ENCODE assay signal across 9 cellular contexts in the genomic region with DNA sequence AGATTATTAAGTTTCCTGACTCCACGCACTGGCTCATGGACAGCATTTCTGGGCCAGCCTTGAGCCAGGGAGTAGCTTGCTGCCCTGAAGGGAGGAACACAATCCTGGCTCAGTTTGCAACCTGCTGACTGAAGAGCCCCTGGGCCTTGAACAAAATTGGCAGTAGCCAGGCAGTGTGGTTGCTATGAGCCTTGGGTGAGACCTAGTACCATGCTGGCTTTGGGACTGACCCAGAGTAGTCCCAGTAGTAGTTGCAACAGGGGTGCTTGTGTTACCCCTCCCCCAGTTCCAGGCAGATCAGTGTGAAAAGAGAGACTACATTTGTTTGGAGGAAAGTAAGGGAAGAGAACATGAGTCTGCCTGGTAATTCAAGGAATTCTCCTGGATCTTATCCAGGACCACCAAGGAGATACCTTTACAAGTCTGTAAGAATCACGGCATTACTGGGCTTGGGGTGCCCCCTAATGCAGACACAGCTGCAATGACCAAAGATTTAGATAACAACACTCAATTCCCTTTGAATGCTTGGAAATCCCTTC. TPM values are rescaled to one million over a fixed set of nuclear protein-coding genes. Genes with fewer than 3 reads are reported as not detected.
DNase-seq lines count a peak whose midpoint lies in the region; ATAC-seq and TF ChIP-seq lines count a peak whose summit lies in the region.
"Had no signal": no experiment of that assay in that cellular context is flagged by ENCODE, and none has a peak within 500 bp of the region (broad histone marks: within the 10 kb centered on the region; RNA-seq: fewer than 3 reads in every experiment).

No MANE protein-coding gene starts in this region.

- intact Hi-C loops in sciatic nerve (cut with DNase I), result no loop called here

- no peaks in the 10 kb centered on the region for H3K4me1 ChIP-seq in HEK293 (ENCODE audit: control insufficient read depth, insufficient read depth, low read length)

- no peaks in the 10 kb centered on the region for H3K36me3 ChIP-seq in HEK293 (ENCODE audit: control insufficient read depth in 2 of 2, insufficient read depth in 1 of 2, low read length in 2 of 2)

- peak; percentile 90 for ATAC-seq in sciatic nerve
- no peak for ATAC-seq in HG03045 (IDR thresholded peaks at IDR 0.05; ENCODE audit: unreplicated experiment)
- no peak for ATAC-seq in stimulated activated naive CD8-positive, alpha-beta T cell treated with anti-CD3 and anti-CD28 coated beads, Interleukin-15, Interleukin-2, amounts not matched to agents 100 U/mL and 50 U/mL, for 24 hours

- DNase-seq in SK-N-DZ (ENCODE audit: low spot score), result peak; percentile 68
- peak in 1 of 2 donors; percentile 87 for DNase-seq in foreskin fibroblast
- peak; percentile 63 for DNase-seq in sciatic nerve (ENCODE audit: low spot score)
- no peak for DNase-seq in NCI-H128 (lab: John Stamatoyannopoulos, UW; ENCODE audit: unreplicated experiment)
- no peak for DNase-seq in stimulated activated naive CD8-positive, alpha-beta T cell treated with anti-CD3 and anti-CD28 coated beads, Interleukin-15, Interleukin-2, amounts not matched to agents 100 U/mL and 50 U/mL, for 24 hours
- DNase-seq in NCI-H2107 treated with DMSO at 0.1 percent for 48 hours (lab: John Stamatoyannopoulos, UW; ENCODE audit: unreplicated experiment), result no peak
- DNase-seq: activated T-cell treated with anti-CD3 and anti-CD28 coated beads, Interleukin-2, amount 50 U/mL, for 1 hour had no signal

- TF ChIP-seq CTCF in HEK293 (tag by site-specific recombination; IDR thresholded peaks at IDR 0.05), result peak; percentile 47; the same call in 1 of the 2 replicates
- peak; percentile 42 for TF ChIP-seq CTCF in foreskin fibroblast (IDR thresholded peaks at IDR 0.05; ENCODE audit: low read depth, low read length)

- CTCF ChIA-PET in HEK293 (lab: Yijun Ruan, JAX), result interaction anchor here (0.6 to 3.0 kb wide), 5 partner anchors 16 to 330 kb away, joined by 3 to 18 read pairs (median 4); no protein-coding TSS in a partner anchor

- no peaks in the 10 kb centered on the region for H3K9me3 ChIP-seq in HEK293 (ENCODE audit: control insufficient read depth, insufficient read depth, low read depth, low read length)

- POLR2A ChIA-PET in HEK293 (lab: Yijun Ruan, JAX), result no interaction called here

- H3K4me3 ChIP-seq in HEK293 (ENCODE audit: low read depth, low read length) (no peak overlapping the region), foreskin fibroblast (ENCODE audit: low read depth in 1 of 2, low read length in 2 of 2) (no peak overlapping the region)

- no peak overlapping the region for H3K27ac ChIP-seq in HEK293 (ENCODE audit: extremely low read depth, low read depth, low read length)

TF ChIP-seq in HEK293, 187 proteins besides CTCF, POLR2A, EP300 and RAD21:
- TF ChIP-seq ZNF654 (tag by site-specific recombination; IDR thresholded peaks at IDR 0.05; ENCODE audit: low read depth) (peak; percentile 41), ZBTB7A (tag by site-specific recombination; IDR thresholded peaks at IDR 0.05; ENCODE audit: low read depth) (no peak)

RNA-seq across cellular contexts. Expression of a gene that starts 22.0 kb away (rescaled TPM):
- 0.02 TPM in 1 of 2 replicates, not detected in the other for polyA plus RNA-seq in SK-N-DZ (2014; cell fraction: cytosol; rRNA removed)
- 0.46 TPM in 1 of 2 replicates, not detected in the other for polyA plus RNA-seq in SK-N-DZ (2014; cell fraction: nucleus; rRNA removed)
- 74.1 TPM for total RNA-seq in sciatic nerve

RNA-seq across cellular contexts. Expression of a gene that starts 58.2 kb away (rescaled TPM):
- polyA plus RNA-seq in SK-N-DZ (2014; cell fraction: cytosol; rRNA removed), result 5.1 and 5.2 TPM in 2 replicates
- 3.1 and 3.4 TPM in 2 replicates for polyA plus RNA-seq in SK-N-DZ (2014; cell fraction: nucleus; rRNA removed)
- 8.8 TPM for total RNA-seq in sciatic nerve

Comparison
In these comparisons a context has a peak if more than half of its experiments do, and no peak if none do; other contexts are left out.
1. DNase-seq: peak in SK-N-DZ (single experiment) and sciatic nerve (single experiment); none in NCI-H128 (single experiment), stimulated activated naive CD8-positive, alpha-beta T cell treated with anti-CD3 and anti-CD28 coated beads, Interleukin-15, Interleukin-2, amounts not matched to agents 100 U/mL and 50 U/mL, for 24 hours (single experiment) and NCI-H2107 treated with DMSO at 0.1 percent for 48 hours (single experiment).